8 cellular contexts compared by ENCODE assay signal in genomic region chr19:46133101-46133627, GRCh38. TPM values are rescaled to one million over a fixed set of nuclear protein-coding genes. Genes with fewer than 3 reads are reported as not detected.
DNase-seq lines count a peak whose midpoint lies in the region; ATAC-seq and TF ChIP-seq lines count a peak whose summit lies in the region.

No MANE protein-coding gene starts in this region.

- dilution Hi-C loops in mammary epithelial cell (cut with HindIII; ENCODE audit: low sequenced_read_pairs), result loop anchor here (5.0 kb wide), 1 partner anchor 39 kb away; no protein-coding TSS in a partner anchor

- TF ChIP-seq CTCF in mammary epithelial cell (conservative IDR thresholded peaks at IDR 0.05 in 1 of 2, IDR thresholded peaks at IDR 0.05 in 1 of 2; ENCODE audit: extremely low read depth in 1 of 2, insufficient read depth in 1 of 2, low read depth in 1 of 2, low read length in 2 of 2) (no peak), left lung (IDR thresholded peaks at IDR 0.05) (no peak), upper lobe of left lung (IDR thresholded peaks at IDR 0.05) (no peak)

- H3K4me2 ChIP-seq in mammary epithelial cell (ENCODE audit: insufficient read depth, low read depth, low read length), result peak overlapping the region; percentile 72

- WGBS in mammary epithelial cell (ENCODE audit: low coverage, missing lambda C conversion rate), result 7% methylated on average over 5 of the region's 6 CpGs
- WGBS in upper lobe of left lung, 2 donors, result 47 to 51% methylated on average over 6 of the region's 6 CpGs

- peak overlapping the region; percentile 59 for H3K9ac ChIP-seq in mammary epithelial cell (ENCODE audit: insufficient read depth, low read length)

- peak; percentile 58 for DNase-seq in GM04504 (ENCODE audit: low read depth)
- peak; percentile 89 for DNase-seq in NCI-H345 (lab: John Stamatoyannopoulos, UW)
- DNase-seq in mammary epithelial cell, result peak; percentile 92
- no peak for DNase-seq in left lung
- peak in 1 of 2 donors; percentile 23 for DNase-seq in upper lobe of left lung
- DNase-seq in NCI-H524 treated with DMSO at 0.1 percent for 48 hours (lab: John Stamatoyannopoulos, UW), result no peak
- no peak for DNase-seq in middle frontal gyrus (ENCODE audit: extremely low spot score, low spot score)
- no peak for DNase-seq in activated naive CD8-positive, alpha-beta T cell treated with anti-CD3 and anti-CD28 coated beads, Interleukin-2, amount 50 U/mL, for 24 hours

- peak overlapping the region; percentile 58 for H2AFZ ChIP-seq in mammary epithelial cell (ENCODE audit: low read depth, low read length)

- ATAC-seq in left lung (peak; percentile 65), upper lobe of left lung (ENCODE audit: low FRiP score in 2 of 2) (peak in 1 of 2 donors; percentile 28)
- ATAC-seq in activated naive CD8-positive, alpha-beta T cell treated with anti-CD3 and anti-CD28 coated beads, Interleukin-2, amount 50 U/mL, for 24 hours, result no peak

- no peaks in the 10 kb centered on the region for H3K4me1 Mint-ChIP-seq in activated naive CD8-positive, alpha-beta T cell treated with anti-CD3 and anti-CD28 coated beads, Interleukin-2, amount 50 U/mL, for 24 hours

- in situ Hi-C loops in mammary epithelial cell (cut with MboI; ENCODE audit: low sequenced_read_pairs in 2 of 2), result no loop called here

- H3K79me2 ChIP-seq in mammary epithelial cell (ENCODE audit: insufficient read depth, low read length), result no peaks in the 10 kb centered on the region

- no peak overlapping the region for H3K4me3 Mint-ChIP-seq in activated naive CD8-positive, alpha-beta T cell treated with anti-CD3 and anti-CD28 coated beads, Interleukin-2, amount 50 U/mL, for 24 hours

- peaks cover 26% of the 10 kb centered on the region for H3K4me1 ChIP-seq in mammary epithelial cell (ENCODE audit: insufficient read depth, low read length)
- peaks cover 5 to 7% of the 10 kb centered on the region in 2 donors for H3K4me1 ChIP-seq in left lung
- H3K4me1 ChIP-seq in upper lobe of left lung, result peaks cover 6 to 13% (median 9%) of the 10 kb centered on the region in 4 donors

- H3K36me3 ChIP-seq in mammary epithelial cell (ENCODE audit: insufficient read depth, low read length) (no peaks in the 10 kb centered on the region), left lung (no peaks in the 10 kb centered on the region), upper lobe of left lung (no peaks in the 10 kb centered on the region)

- H3K9me3 ChIP-seq in mammary epithelial cell (replicated peaks; ENCODE audit: insufficient read depth, low read length), result no peaks in the 10 kb centered on the region
- no peaks in the 10 kb centered on the region for H3K9me3 ChIP-seq in left lung
- no peaks in the 10 kb centered on the region for H3K9me3 ChIP-seq in upper lobe of left lung

- intact Hi-C loops in mammary epithelial cell (cut with micrococcal nuclease) (loop anchor here (2.0 kb wide), 1 partner anchor 52 kb away; no protein-coding TSS in a partner anchor), left lung (cut with DNase I) (no loop called here)

- no peak for TF ChIP-seq POLR2A in upper lobe of left lung (IDR thresholded peaks at IDR 0.05)

- no TSS peak for BruUV-seq in mammary epithelial cell (replicated peaks; lab: Mats Ljungman, UMichigan)

- no peaks in the 10 kb centered on the region for H3K36me3 Mint-ChIP-seq in activated naive CD8-positive, alpha-beta T cell treated with anti-CD3 and anti-CD28 coated beads, Interleukin-2, amount 50 U/mL, for 24 hours (ENCODE audit: low read depth)

- H3K27ac ChIP-seq in mammary epithelial cell (ENCODE audit: insufficient read depth, low read depth, low read length) (peak overlapping the region; percentile 86), left lung (peak overlapping the region; percentile 61 to 65), upper lobe of left lung (peak overlapping the region in 3 of 4 donors; percentile 1 to 41 (median 35))

- H3K9me3 Mint-ChIP-seq in activated naive CD8-positive, alpha-beta T cell treated with anti-CD3 and anti-CD28 coated beads, Interleukin-2, amount 50 U/mL, for 24 hours, result no peaks in the 10 kb centered on the region

- no peaks in the 10 kb centered on the region for H4K20me1 ChIP-seq in mammary epithelial cell (ENCODE audit: insufficient read depth, low read length)

- H3K4me3 ChIP-seq in mammary epithelial cell (replicated peaks in 1 of 3; ENCODE audit: insufficient read depth in 1 of 3, low read depth in 2 of 3, low read length in 3 of 3), result peak overlapping the region in 2 of 3 experiments; percentile 30 to 35
- no peak overlapping the region for H3K4me3 ChIP-seq in left lung
- H3K4me3 ChIP-seq in upper lobe of left lung, result no peak overlapping the region

- H3K27ac Mint-ChIP-seq in activated naive CD8-positive, alpha-beta T cell treated with anti-CD3 and anti-CD28 coated beads, Interleukin-2, amount 50 U/mL, for 24 hours, result no peak overlapping the region

- peaks cover 64% of the 10 kb centered on the region for H3K27me3 Mint-ChIP-seq in activated naive CD8-positive, alpha-beta T cell treated with anti-CD3 and anti-CD28 coated beads, Interleukin-2, amount 50 U/mL, for 24 hours

- CTCF ChIA-PET in mammary epithelial cell (lab: Charles Lee; ENCODE audit: low non-redundant PET), result no interaction called here

- H3K27me3 ChIP-seq in mammary epithelial cell (ENCODE audit: insufficient read depth, low read length), result no peaks in the 10 kb centered on the region
- H3K27me3 ChIP-seq in left lung, result peaks cover 0 to 4% of the 10 kb centered on the region in 2 donors
- no peaks in the 10 kb centered on the region for H3K27me3 ChIP-seq in upper lobe of left lung

- peak in 1 of 4 donors; percentile 5 for TF ChIP-seq EP300 in upper lobe of left lung (IDR thresholded peaks at IDR 0.05)

RNA-seq across cellular contexts. Expression of gene IGFL3, which starts 8.7 kb away (rescaled TPM):
- total RNA-seq in mammary epithelial cell (100 to 1,000 TPM in 1 of 2 donors, 10 to 100 TPM in 1; 62.8 to 295 TPM), left lung (not detected), upper lobe of left lung (not detected)
- polyA plus RNA-seq in mammary epithelial cell, result 179 TPM
- 78.6 TPM for polyA minus RNA-seq in mammary epithelial cell

RNA-seq across cellular contexts. Expression of gene IGFL2, which starts 14.9 kb away (rescaled TPM):
- total RNA-seq in mammary epithelial cell (1 to 10 TPM in 1 of 2 donors, under 1 TPM in 1; under 0.01 to 1.9 TPM), left lung (1 to 10 TPM in 1 of 2 donors, not detected in 1; 1.8 TPM), upper lobe of left lung (under 1 TPM in 1 of 6 donors, not detected in 5; 0.51 TPM)
- polyA plus RNA-seq in mammary epithelial cell, result 1.3 TPM
- not detected for polyA minus RNA-seq in mammary epithelial cell

Comparison
In these comparisons a context has a peak if more than half of its experiments do, and no peak if none do; other contexts are left out.
1. DNase-seq: peak in GM04504 (single experiment), NCI-H345 (single experiment) and mammary epithelial cell (single experiment); none in left lung (0 of 2), NCI-H524 treated with DMSO at 0.1 percent for 48 hours (single experiment), middle frontal gyrus (single experiment) and activated naive CD8-positive, alpha-beta T cell treated with anti-CD3 and anti-CD28 coated beads, Interleukin-2, amount 50 U/mL, for 24 hours (single experiment).
2. H3K27ac ChIP-seq: peak in every context shown above with its lines; median percentile 86 in mammary epithelial cell; 63 in left lung; 35 in upper lobe of left lung.
3. H3K4me3 ChIP-seq: peak in mammary epithelial cell (2 of 3); none in left lung (0 of 2) and upper lobe of left lung (0 of 4).
4. RNA of gene IGFL3, which starts 8.7 kb away (total RNA-seq): 62.8 to 295 TPM in mammary epithelial cell; not detected in left lung and not detected in upper lobe of left lung; every median in the first group is over 10 times any median in the second.